8 cellular contexts compared by ENCODE assay signal in the genomic region with DNA sequence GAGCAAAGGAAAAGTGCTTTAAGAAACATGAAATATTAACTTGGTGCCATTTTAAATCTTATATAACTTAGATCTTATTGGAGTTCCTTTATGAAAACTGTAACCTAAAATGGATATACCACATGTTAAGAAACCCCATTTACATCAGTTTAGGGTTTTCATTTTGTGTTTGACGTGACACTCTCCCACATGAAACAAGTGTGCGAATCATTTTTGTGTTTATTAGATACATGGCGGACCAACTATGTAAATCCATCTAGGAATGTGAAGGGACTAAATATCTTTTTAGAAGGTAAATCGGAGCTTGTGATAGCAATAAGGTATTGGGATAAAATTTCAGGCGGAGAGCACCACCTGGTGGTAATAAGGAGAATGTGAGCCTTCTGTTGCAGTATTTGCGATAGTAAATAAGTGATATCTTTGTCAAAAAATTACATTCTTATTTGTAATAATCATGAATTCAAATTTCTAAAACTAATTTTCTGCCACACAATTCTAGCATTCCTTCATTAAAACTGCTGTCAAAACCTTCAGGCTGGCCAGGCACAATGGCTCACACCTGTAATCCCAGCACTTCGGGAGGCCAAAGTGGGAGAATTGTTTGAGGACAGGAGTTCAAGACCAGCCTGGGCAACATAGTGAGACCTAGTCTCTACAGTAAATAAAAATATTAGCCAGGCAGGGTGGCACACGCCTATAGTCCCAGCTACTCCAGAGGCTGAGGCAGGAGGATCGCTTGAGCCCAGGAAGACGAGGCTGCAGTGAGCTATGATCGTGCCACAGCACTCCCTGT. TPM values are rescaled to one million over a fixed set of nuclear protein-coding genes. Genes with fewer than 3 reads are reported as not detected.
DNase-seq lines count a peak whose midpoint lies in the region; FAIRE-seq and TF ChIP-seq lines count a peak whose summit lies in the region.

No MANE protein-coding gene starts in this region.

- DNase-seq in NCI-H1436 (lab: John Stamatoyannopoulos, UW) (peak; percentile 31), NCI-H1436 treated with DMSO at 0.1 percent for 48 hours (lab: John Stamatoyannopoulos, UW) (no peak), KBM-7 (peak; percentile 62), RCC 7860 (ENCODE audit: low spot score) (peak; percentile 52), breast epithelium (ENCODE audit: low spot score in 2 of 2) (no peak), kidney glomerular epithelial cell (lab: John Stamatoyannopoulos, UW) (peak; percentile 42), tibial artery (no peak), dedifferentiated amniotic fluid mesenchymal stem cell (ENCODE audit: extremely low spot score) (no peak)

- no peak overlapping the region for H3K27ac ChIP-seq in breast epithelium
- H3K27ac ChIP-seq in tibial artery: no peak overlapping the region

- H3K27me3 ChIP-seq in breast epithelium (no peaks in the 10 kb centered on the region), tibial artery (no peaks in the 10 kb centered on the region)

- TF ChIP-seq POLR2A in breast epithelium (IDR thresholded peaks at IDR 0.05): no peak

- H3K36me3 ChIP-seq in breast epithelium: no peaks in the 10 kb centered on the region
- peaks cover 5 to 15% (median 7%) of the 10 kb centered on the region in 3 donors for H3K36me3 ChIP-seq in tibial artery

- H3K4me3 ChIP-seq in breast epithelium: peak overlapping the region in 1 of 3 donors; percentile 16
- H3K4me3 ChIP-seq in tibial artery: no peak overlapping the region

- H3K4me1 ChIP-seq in breast epithelium (peaks cover 0 to 2% of the 10 kb centered on the region in 2 donors), tibial artery (peaks cover 0 to 19% (median 2%) of the 10 kb centered on the region in 4 donors)

- intact Hi-C loops in breast epithelium (cut with DNase I; ENCODE audit: low total_unique reads): no loop called here
- intact Hi-C loops in tibial artery (cut with DNase I; ENCODE audit: low total_unique reads): loop anchor here (5.0 to 10.0 kb wide), 2 partner anchors 60 to 258 kb away; no protein-coding TSS in a partner anchor

- H3K9me3 ChIP-seq in breast epithelium: no peaks in the 10 kb centered on the region
- no peaks in the 10 kb centered on the region for H3K9me3 ChIP-seq in tibial artery

- peak; percentile 79 for FAIRE-seq in RCC 7860 (lab: Jason Lieb, UNC)

- in situ Hi-C loops in KBM-7 (cut with MboI; ENCODE audit: low pct_unique_long_range_greater_than_20kb, low sequenced_read_pairs): no loop called here

- peak; percentile 65 to 84 (median 83) for TF ChIP-seq CTCF in breast epithelium (IDR thresholded peaks at IDR 0.05)
- TF ChIP-seq CTCF in tibial artery (IDR thresholded peaks at IDR 0.05): peak; percentile 83 to 89

RNA-seq across cellular contexts. Expression of a gene that starts 31.3 kb away (rescaled TPM):
- total RNA-seq in breast epithelium: 10 to 100 TPM; 27.2 to 64.2 (median 33.1) TPM

RNA-seq across cellular contexts. Expression of a gene that starts 45.4 kb away (rescaled TPM):
- 1 to 10 TPM in 2 of 3 donors, under 1 TPM in 1; 0.96 to 2.6 (median 1.2) TPM for total RNA-seq in breast epithelium

Comparison
In these comparisons a context has a peak if more than half of its experiments do, and no peak if none do; other contexts are left out.
1. DNase-seq: peak in NCI-H1436 (single experiment), KBM-7 (single experiment), RCC 7860 (single experiment) and kidney glomerular epithelial cell (single experiment); none in NCI-H1436 treated with DMSO at 0.1 percent for 48 hours (single experiment), breast epithelium (0 of 2), tibial artery (0 of 2) and dedifferentiated amniotic fluid mesenchymal stem cell (single experiment).